In genomic region chr20:20780127-20780822, GRCh38 we compare ENCODE assay signal across 8 cellular contexts.
DNase-seq lines count a peak whose midpoint lies in the region; ATAC-seq, FAIRE-seq and TF ChIP-seq lines count a peak whose summit lies in the region.

No MANE protein-coding gene starts in this region.

- H3K27ac ChIP-seq in DND-41 (ENCODE audit: low read length), result no peak overlapping the region
- peak overlapping the region; percentile 95 for H3K27ac ChIP-seq in skeletal muscle tissue (ENCODE audit: low read depth, low read length)

- no peak overlapping the region for H3K4me2 ChIP-seq in DND-41 (ENCODE audit: insufficient read depth, low read length)

- H3K4me3 ChIP-seq in DND-41 (ENCODE audit: low read depth in 1 of 2, low read length in 2 of 2) (no peak overlapping the region), skeletal muscle tissue (ENCODE audit: low read length in 3 of 3) (peak overlapping the region; percentile 15 to 46 (median 45))

- H3K36me3 ChIP-seq in DND-41 (ENCODE audit: insufficient read depth, low read length) (no peaks in the 10 kb centered on the region), skeletal muscle tissue (ENCODE audit: control insufficient read depth in 3 of 3, insufficient read depth in 3 of 3, low read length in 3 of 3) (no peaks in the 10 kb centered on the region)

- no peak overlapping the region for H2AFZ ChIP-seq in DND-41 (ENCODE audit: low read depth, low read length)

- DNase-seq in DND-41, result no peak
- peak; percentile 89 for DNase-seq in OCI-M1 (lab: John Stamatoyannopoulos, UW)
- peak; percentile 34 for DNase-seq in glomerular visceral epithelial cell (ENCODE audit: extremely low spot score)
- no peak for DNase-seq in dermis blood vessel endothelial cell
- DNase-seq in H54 (ENCODE audit: insufficient read length, low spot score), result no peak
- no peak for DNase-seq in GM12892 (ENCODE audit: insufficient read length)

- H3K4me1 ChIP-seq in DND-41 (ENCODE audit: insufficient read depth, low read length) (no peaks in the 10 kb centered on the region), skeletal muscle tissue (ENCODE audit: control insufficient read depth in 3 of 3, insufficient read depth in 3 of 3, low read length in 3 of 3) (peaks cover 42 to 47% (median 45%) of the 10 kb centered on the region in 3 donors)

- no peaks in the 10 kb centered on the region for H3K79me2 ChIP-seq in DND-41 (ENCODE audit: insufficient read depth, low read length)

- H3K9me3 ChIP-seq in DND-41 (ENCODE audit: insufficient read depth, low read length, severe bottlenecking) (no peaks in the 10 kb centered on the region), skeletal muscle tissue (ENCODE audit: control insufficient read depth in 3 of 3, low read length in 3 of 3) (no peaks in the 10 kb centered on the region)

- H3K27me3 ChIP-seq in DND-41 (ENCODE audit: insufficient read depth, low read length, poor library complexity), result peaks cover 12% of the 10 kb centered on the region
- H3K27me3 ChIP-seq in skeletal muscle tissue (ENCODE audit: control insufficient read depth in 3 of 3, insufficient read depth in 3 of 3, low read length in 3 of 3), result no peaks in the 10 kb centered on the region

- ATAC-seq in DND-41 (ENCODE audit: insufficient read depth, low read depth), result 0 out of 3 replicates have a peak, but pooled peaks have one; percentile 22
- peak; percentile 79 for ATAC-seq in HG03060 (IDR thresholded peaks at IDR 0.05; ENCODE audit: low read depth, unreplicated experiment)

- H3K9ac ChIP-seq in DND-41 (ENCODE audit: low read depth, low read length), result no peak overlapping the region
- peak overlapping the region; percentile 14 to 57 (median 33) for H3K9ac ChIP-seq in skeletal muscle tissue (ENCODE audit: low read depth in 1 of 3, low read length in 3 of 3)

- H4K20me1 ChIP-seq in DND-41 (ENCODE audit: insufficient read depth, low read length), result no peaks in the 10 kb centered on the region

- no peak for TF ChIP-seq POLR2A in H54 (IDR thresholded peaks at IDR 0.05; ENCODE audit: low read depth, low read length)
- TF ChIP-seq POLR2A in GM12892 (IDR thresholded peaks at IDR 0.05; ENCODE audit: low read depth, low read length), result no peak

- TF ChIP-seq CTCF in DND-41 (IDR thresholded peaks at IDR 0.05; ENCODE audit: borderline replicate concordance, extremely low read depth, low read length, poor library complexity, severe bottlenecking), result no peak

- FAIRE-seq in H54 (lab: Jason Lieb, UNC) (no peak), GM12892 (lab: Jason Lieb, UNC) (no peak)

Comparison
In these comparisons a context has a peak if more than half of its experiments do, and no peak if none do; other contexts are left out.
1. DNase-seq: peak in OCI-M1 (single experiment) and glomerular visceral epithelial cell (single experiment); none in DND-41 (single experiment), dermis blood vessel endothelial cell (single experiment), H54 (single experiment) and GM12892 (single experiment).
2. H3K4me3 ChIP-seq: peak in skeletal muscle tissue (3 of 3); none in DND-41 (0 of 2).